8 cellular contexts compared by ENCODE assay signal in the genomic region with DNA sequence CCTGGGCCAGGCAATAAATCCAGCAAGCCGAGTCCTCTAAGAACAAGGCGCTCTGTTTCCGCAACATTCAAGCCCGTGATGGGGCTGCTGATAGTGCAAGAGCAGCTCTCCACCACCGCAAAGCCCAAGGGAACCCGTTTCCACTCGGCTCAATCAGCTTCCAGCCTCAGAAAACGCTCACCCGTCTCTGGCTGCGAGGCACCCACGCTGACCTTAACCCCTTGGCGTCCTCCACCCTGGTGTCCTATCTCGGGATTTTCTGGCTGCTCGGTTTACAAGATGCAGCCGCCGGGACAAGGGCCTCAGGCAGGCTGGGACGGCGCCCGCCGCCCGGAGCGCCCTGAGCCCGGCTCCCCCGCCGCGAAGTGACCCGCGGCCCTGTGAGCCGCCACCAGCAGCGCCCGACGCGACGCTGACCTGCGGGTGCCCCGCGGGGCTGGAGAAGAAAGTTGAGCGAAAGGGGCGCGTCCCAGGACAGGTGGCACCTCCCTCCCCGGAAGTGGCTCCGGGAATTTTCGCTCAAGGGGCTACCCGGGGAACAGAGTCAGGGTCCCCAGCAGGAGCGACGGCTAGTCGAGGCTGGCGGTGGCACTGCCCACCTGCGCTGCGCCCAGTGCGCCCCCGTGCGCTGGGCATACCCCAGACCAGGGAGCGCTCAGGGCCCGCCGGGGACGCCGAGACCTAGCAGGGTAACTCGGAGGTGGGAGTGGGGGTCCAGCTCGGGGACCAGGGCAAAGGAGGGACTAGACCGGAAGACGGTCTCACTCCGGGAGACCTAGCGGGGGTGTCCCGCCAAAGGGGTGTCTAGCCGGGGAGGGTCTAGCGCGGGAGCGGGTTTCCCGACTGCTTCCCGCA. TPM values are rescaled to one million over a fixed set of nuclear protein-coding genes. Genes with fewer than 3 reads are reported as not detected.
DNase-seq lines count a peak whose midpoint lies in the region; ATAC-seq, FAIRE-seq and TF ChIP-seq lines count a peak whose summit lies in the region.

No MANE protein-coding gene starts in this region.

- H3K36me3 Mint-ChIP-seq in activated naive CD8-positive, alpha-beta T cell treated with anti-CD3 and anti-CD28 coated beads for 36 hours, result no peaks in the 10 kb centered on the region

- TF ChIP-seq RAD21 in A549 (conservative IDR thresholded peaks at IDR 0.05 in 1 of 2, IDR thresholded peaks at IDR 0.05 in 1 of 2), result peak in 1 of 2 experiments; percentile 43; a peak in 2 of 5 replicates

- H3K4me1 ChIP-seq in A549 (peaks cover 20% of the 10 kb centered on the region; the same call in 1 of the 3 replicates), heart right ventricle (peaks cover 0 to 15% (median 12%) of the 10 kb centered on the region in 9 donors), pancreas (peaks cover 0 to 5% (median 0%) of the 10 kb centered on the region in 3 donors)

- H3K27ac ChIP-seq in A549 (peak overlapping the region; percentile 94 to 99), heart right ventricle (peak overlapping the region in 7 of 10 donors; percentile 13 to 58 (median 41)), pancreas (peak overlapping the region; percentile 39 to 74 (median 70))

- no peak for TF ChIP-seq EP300 in A549 (IDR thresholded peaks at IDR 0.05)

- FAIRE-seq in A549 (lab: Jason Lieb, UNC) (no peak), pancreas (lab: Jason Lieb, UNC) (no peak)

- ATAC-seq in A549 (peak; percentile 62 to 75), heart right ventricle (peak; percentile 48 to 77 (median 64)), pancreas (peak; percentile 80 to 83 (median 82)), HG03039 (IDR thresholded peaks at IDR 0.05; ENCODE audit: unreplicated experiment) (no peak), GM21528 (IDR thresholded peaks at IDR 0.05; ENCODE audit: low FRiP score, unreplicated experiment) (no peak)

- peaks cover 6% of the 10 kb centered on the region for H3K4me1 Mint-ChIP-seq in activated naive CD8-positive, alpha-beta T cell treated with anti-CD3 and anti-CD28 coated beads for 36 hours

- H3K27ac Mint-ChIP-seq in activated naive CD8-positive, alpha-beta T cell treated with anti-CD3 and anti-CD28 coated beads for 36 hours, result no peak overlapping the region

- POLR2A ChIA-PET in A549 (lab: Yijun Ruan, JAX), result interaction anchor here (0.6 to 1.6 kb wide), 2 partner anchors 18 to 58 kb away, joined by 3 to 8 read pairs; a partner anchor contains a TSS

- TF ChIP-seq POLR2A in A549 (IDR thresholded peaks at IDR 0.05; ENCODE audit: low read length), result 0 out of 2 replicates have a peak, but pooled peaks have one; percentile 14

- H3K4me3 Mint-ChIP-seq in activated naive CD8-positive, alpha-beta T cell treated with anti-CD3 and anti-CD28 coated beads for 36 hours, result peak overlapping the region; percentile 54

- peaks cover 58% of the 10 kb centered on the region for H3K27me3 Mint-ChIP-seq in activated naive CD8-positive, alpha-beta T cell treated with anti-CD3 and anti-CD28 coated beads for 36 hours

- TF ChIP-seq CTCF in A549 (IDR thresholded peaks at IDR 0.05), result peak; percentile 22; the same call in 1 of the 3 replicates
- TF ChIP-seq CTCF in heart right ventricle (IDR thresholded peaks at IDR 0.05), result peak in 3 of 9 donors; percentile 7 to 35 (median 35)
- TF ChIP-seq CTCF in pancreas (IDR thresholded peaks at IDR 0.05), result no peak

- H3K9me3 ChIP-seq in A549 (no peaks in the 10 kb centered on the region), heart right ventricle (no peaks in the 10 kb centered on the region), pancreas (no peaks in the 10 kb centered on the region)

- H3K27me3 ChIP-seq in heart right ventricle (peaks cover 0 to 48% (median 0%) of the 10 kb centered on the region in 7 donors), pancreas (no peaks in the 10 kb centered on the region)

- DNase-seq in A549 (ENCODE audit: low read depth in 1 of 2, low spot score in 1 of 2), result peak; percentile 22 to 51
- peak; percentile 25 for DNase-seq in GM04504 (ENCODE audit: low read depth)
- DNase-seq in NCI-H345 (lab: John Stamatoyannopoulos, UW), result peak; percentile 29
- DNase-seq in activated naive CD8-positive, alpha-beta T cell treated with anti-CD3 and anti-CD28 coated beads for 36 hours, result peak; percentile 22
- peak; percentile 36 to 48 for DNase-seq in heart right ventricle
- peak; percentile 41 to 79 (median 55) for DNase-seq in pancreas

- peak overlapping the region; percentile 99 for H3K4me3 ChIP-seq in A549
- H3K4me3 ChIP-seq in heart right ventricle, result peak overlapping the region; percentile 52 to 85 (median 76)
- H3K4me3 ChIP-seq in pancreas, result peak overlapping the region; percentile 57 to 95 (median 76)

- H3K9me3 Mint-ChIP-seq in activated naive CD8-positive, alpha-beta T cell treated with anti-CD3 and anti-CD28 coated beads for 36 hours, result no peaks in the 10 kb centered on the region

- WGBS in A549 (ENCODE audit: missing lambda C conversion rate), result 0% methylated on average over 3 of the region's 71 CpGs
- WGBS in heart right ventricle, 2 donors, result 0% methylated on average over 71 of the region's 71 CpGs
- 1% methylated on average over 63 to 71 of the region's 71 CpGs for WGBS in pancreas, 2 donors

- peak overlapping the region; percentile 93 for H3K4me2 ChIP-seq in A549

- H3K36me3 ChIP-seq in heart right ventricle (no peaks in the 10 kb centered on the region), pancreas (no peaks in the 10 kb centered on the region)

- CTCF ChIA-PET in A549 (lab: Yijun Ruan, JAX), result interaction anchor here (0.6 to 1.9 kb wide), 11 partner anchors 11 to 809 kb away, joined by 3 to 18 read pairs (median 4); a partner anchor contains a TSS

- intact Hi-C loops in heart right ventricle (cut with DNase I), result loop anchor here in 8 of 10 donors (5.0 to 10.0 kb wide), 4 partner anchors 71 to 86 kb away; no protein-coding TSS in a partner anchor
- intact Hi-C loops in pancreas (cut with DNase I), result no loop called here

TF ChIP-seq in A549, 52 proteins besides CTCF, POLR2A, EP300 and RAD21:
- TF ChIP-seq, protein P1, sequence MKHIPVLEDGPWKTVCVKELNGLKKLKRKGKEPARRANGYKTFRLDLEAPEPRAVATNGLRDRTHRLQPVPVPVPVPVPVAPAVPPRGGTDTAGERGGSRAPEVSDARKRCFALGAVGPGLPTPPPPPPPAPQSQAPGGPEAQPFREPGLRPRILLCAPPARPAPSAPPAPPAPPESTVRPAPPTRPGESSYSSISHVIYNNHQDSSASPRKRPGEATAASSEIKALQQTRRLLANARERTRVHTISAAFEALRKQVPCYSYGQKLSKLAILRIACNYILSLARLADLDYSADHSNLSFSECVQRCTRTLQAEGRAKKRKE (CRISPR knock-in tag; IDR thresholded peaks at IDR 0.05; ENCODE audit: low read depth), result no peak
- TF ChIP-seq SMC3 (IDR thresholded peaks at IDR 0.05) (peak; percentile 14; the same call in 1 of the 3 replicates), PHF8 (IDR thresholded peaks at IDR 0.05; ENCODE audit: borderline replicate concordance, low read depth) (peak; percentile 51), ESRRA (IDR thresholded peaks at IDR 0.05; ENCODE audit: borderline replicate concordance, low read length) (no peak)
TF ChIP-seq in A549: peak in this region for 2.

RNA-seq across cellular contexts. Expression of a gene that starts 18.1 kb away (rescaled TPM):
- polyA plus RNA-seq in A549 (2011; rRNA removed) (0.17 and 0.32 TPM in 2 replicates), A549 (2017; fragmentation: RNase III; extraction: RNeasy Plus Mini Kit Qiagen cat#74134 plus additional on column Dnase treatment) (0.18 to 0.24 TPM (median 0.18 TPM) in 3 replicates), heart right ventricle (not detected), pancreas (not detected)
- 0.22 and 0.27 TPM in 2 replicates for polyA plus RNA-seq in A549 (2012; cell fraction: cytosol; rRNA removed)
- polyA plus RNA-seq in A549 (2012; cell fraction: nucleus; rRNA removed), result 0.11 and 0.15 TPM in 2 replicates
- 0.15 and 0.17 TPM in 2 replicates for polyA minus RNA-seq in A549 (2011; rRNA and poly(A)+ RNA removed)
- not detected for total RNA-seq in activated naive CD8-positive, alpha-beta T cell treated with anti-CD3 and anti-CD28 coated beads for 36 hours
- total RNA-seq in heart right ventricle (not detected), pancreas (under 1 TPM in 2 of 6 donors, not detected in 4; 0.06 to 0.12 TPM)

Comparison
In these comparisons a context has a peak if more than half of its experiments do, and no peak if none do; other contexts are left out.
1. ATAC-seq: peak in A549 (2 of 2), heart right ventricle (8 of 8) and pancreas (4 of 4); none in HG03039 (single experiment) and GM21528 (single experiment).
2. H3K27ac ChIP-seq: peak in every context shown above with its lines; median percentile 96 in A549; 70 in pancreas; 41 in heart right ventricle.
3. intact Hi-C loops: an anchor here in heart right ventricle (5.0 to 10.0 kb wide); none called in pancreas.
4. Peak in every context shown above with its lines, with median percentiles within 50 percentile points of each other: DNase-seq and H3K4me3 ChIP-seq.